ENCODE assay signal across 16 cellular contexts in the genomic region with DNA sequence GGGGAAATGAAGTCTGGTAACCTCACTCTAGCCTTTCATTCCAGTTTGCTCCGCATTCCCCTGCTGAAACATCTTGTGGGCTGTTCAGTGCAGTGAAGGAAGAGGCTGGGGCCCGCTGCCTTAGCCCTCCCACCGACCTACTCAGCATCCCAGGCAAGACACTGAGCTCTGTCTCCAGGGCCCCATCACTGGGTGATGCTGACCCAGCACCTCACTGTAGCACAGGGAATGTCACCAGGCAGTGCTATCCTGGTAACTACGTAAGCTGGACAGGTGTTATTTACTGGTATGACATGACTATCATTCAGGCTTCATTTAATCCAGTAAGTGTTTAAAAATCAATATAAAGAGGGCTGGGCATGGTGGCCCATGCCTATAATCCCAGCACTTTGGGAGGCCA.
DNase-seq lines count a peak whose midpoint lies in the region; ATAC-seq and TF ChIP-seq lines count a peak whose summit lies in the region.
"Had no signal": no experiment of that assay in that cellular context is flagged by ENCODE, and none has a peak within 500 bp of the region (broad histone marks: within the 10 kb centered on the region; RNA-seq: fewer than 3 reads in every experiment).

No MANE protein-coding gene starts in this region.

- H3K23ac ChIP-seq in trophoblast cell (ENCODE audit: low read length): no peak overlapping the region

- H3K9me3 ChIP-seq in trophoblast cell (ENCODE audit: insufficient read depth, low read depth, low read length) (no peaks in the 10 kb centered on the region), suprapubic skin (no peaks in the 10 kb centered on the region)

- peaks cover 41% of the 10 kb centered on the region for H3K4me1 Mint-ChIP-seq in stimulated activated naive CD8-positive, alpha-beta T cell treated with anti-CD3 and anti-CD28 coated beads, Interleukin-15, amount 100 ng/mL, for 72 hours
- H3K4me1 Mint-ChIP-seq: GM23338 had no signal

- H2BK5ac ChIP-seq in trophoblast cell (ENCODE audit: low read depth, low read length, poor library complexity): no peak overlapping the region

- no peak overlapping the region for H4K8ac ChIP-seq in trophoblast cell (ENCODE audit: low read depth, low read length)

- H2AFZ ChIP-seq in trophoblast cell (ENCODE audit: insufficient read depth, low read length, poor library complexity): no peak overlapping the region
- H2AFZ ChIP-seq: GM23338 had no signal

- H3K18ac ChIP-seq in trophoblast cell (ENCODE audit: low read length): peak overlapping the region; percentile 16

- H2BK12ac ChIP-seq in trophoblast cell (ENCODE audit: low read length): no peak overlapping the region

- H2AK5ac ChIP-seq in trophoblast cell (ENCODE audit: low read length): no peak overlapping the region

- no peak overlapping the region for H4K12ac ChIP-seq in trophoblast cell (ENCODE audit: low read depth, low read length)

- no peak overlapping the region for H4K91ac ChIP-seq in trophoblast cell (ENCODE audit: low read depth, low read length)

- H3K27me3 ChIP-seq in trophoblast cell (ENCODE audit: insufficient read depth, low read length): no peaks in the 10 kb centered on the region
- no peaks in the 10 kb centered on the region for H3K27me3 ChIP-seq in suprapubic skin
- H3K27me3 ChIP-seq: BLaER1 treated with 17β-estradiol and CSF1 and Interleukin-3, amounts not matched to agents 10 nM and 100 nM had no signal

- no peak overlapping the region for H3K4ac ChIP-seq in trophoblast cell (ENCODE audit: low read depth, low read length)

- no peaks in the 10 kb centered on the region for H3K79me2 ChIP-seq in trophoblast cell (ENCODE audit: control insufficient read depth, insufficient read depth, low read length, poor library complexity)

- no peak overlapping the region for H3K4me3 ChIP-seq in trophoblast cell (ENCODE audit: low read depth, low read length)
- no peak overlapping the region for H3K4me3 ChIP-seq in suprapubic skin
- H3K4me3 ChIP-seq: GM12878, GM23338 had no signal

- peak; percentile 58 for DNase-seq in NCI-H82 (lab: John Stamatoyannopoulos, UW)
- no peak for DNase-seq in NCI-H82 treated with DMSO at 0.1 percent for 48 hours (lab: John Stamatoyannopoulos, UW; ENCODE audit: unreplicated experiment)
- no peak for DNase-seq in stimulated activated naive CD8-positive, alpha-beta T cell treated with anti-CD3 and anti-CD28 coated beads, Interleukin-15, Interleukin-2, amounts not matched to agents 100 U/mL and 50 U/mL, for 24 hours
- DNase-seq in stimulated activated naive CD8-positive, alpha-beta T cell treated with anti-CD3 and anti-CD28 coated beads, Interleukin-15, amount 100 ng/mL, for 72 hours: no peak
- DNase-seq in trophoblast cell: no peak
- no peak for DNase-seq in suprapubic skin (ENCODE audit: low spot score in 2 of 2)
- DNase-seq: Calu3; CD4-positive, CD25-positive, alpha-beta regulatory T cell; DMS 273 treated with DMSO at 0.1 percent for 48 hours; DMS79; H9 had no signal

- ATAC-seq in stimulated activated naive CD8-positive, alpha-beta T cell treated with anti-CD3 and anti-CD28 coated beads, Interleukin-15, Interleukin-2, amounts not matched to agents 100 U/mL and 50 U/mL, for 24 hours: peak; percentile 23
- ATAC-seq in stimulated activated naive CD8-positive, alpha-beta T cell treated with anti-CD3 and anti-CD28 coated beads, Interleukin-15, amount 100 ng/mL, for 72 hours: no peak
- ATAC-seq in HG02938 (IDR thresholded peaks at IDR 0.05; ENCODE audit: unreplicated experiment): no peak
- ATAC-seq: GM12878, GM23338 had no signal

- TF ChIP-seq EP300 in suprapubic skin (IDR thresholded peaks at IDR 0.05): no peak

- no peak overlapping the region for H2BK120ac ChIP-seq in trophoblast cell (ENCODE audit: insufficient read depth, low read length, poor library complexity)

- no peak for TF ChIP-seq CTCF in suprapubic skin (IDR thresholded peaks at IDR 0.05)

- no peak overlapping the region for H3K27ac ChIP-seq in trophoblast cell (ENCODE audit: low read depth, low read length)
- H3K27ac ChIP-seq in suprapubic skin: no peak overlapping the region
- H3K27ac ChIP-seq: 22Rv1 had no signal

- peaks cover 2% of the 10 kb centered on the region for H3K79me1 ChIP-seq in trophoblast cell (ENCODE audit: low read length)

- H3K9ac ChIP-seq in trophoblast cell (ENCODE audit: low read length): no peak overlapping the region
- H3K9ac ChIP-seq: BLaER1 treated with 17β-estradiol and CSF1 and Interleukin-3, amounts not matched to agents 10 nM and 100 nM had no signal

- H3K4me1 ChIP-seq in trophoblast cell (ENCODE audit: control insufficient read depth in 1 of 2, insufficient read depth in 2 of 2, low read length in 2 of 2): peaks cover 13 to 18% of the 10 kb centered on the region in 2 experiments
- H3K4me1 ChIP-seq in suprapubic skin: peaks cover 5% of the 10 kb centered on the region

- no peak overlapping the region for H3K14ac ChIP-seq in trophoblast cell (ENCODE audit: low read length)

- peaks cover 0 to 7% of the 10 kb centered on the region in 2 donors for H3K9me3 Mint-ChIP-seq in stimulated activated naive CD8-positive, alpha-beta T cell treated with anti-CD3 and anti-CD28 coated beads, Interleukin-15, amount 100 ng/mL, for 72 hours
- H3K9me3 Mint-ChIP-seq: GM23338, H9 had no signal

- H3K4me2 ChIP-seq in trophoblast cell (ENCODE audit: low read length): no peak overlapping the region
- H3K4me2 ChIP-seq: GM23338 had no signal

- no peak for TF ChIP-seq POLR2A in suprapubic skin (IDR thresholded peaks at IDR 0.05)

- WGBS in trophoblast cell (ENCODE audit: extremely low coverage, insufficient coverage, insufficient read length): no CpG with 5 or more reads among the region's 4 CpGs
- WGBS in suprapubic skin: 94% methylated on average over 3 of the region's 4 CpGs

- no peaks in the 10 kb centered on the region for H3K27me3 Mint-ChIP-seq in stimulated activated naive CD8-positive, alpha-beta T cell treated with anti-CD3 and anti-CD28 coated beads, Interleukin-15, amount 100 ng/mL, for 72 hours
- H3K27me3 Mint-ChIP-seq: CD4-positive, CD25-positive, alpha-beta regulatory T cell had no signal

- peak overlapping the region in 1 of 2 donors; percentile 51 for H3K27ac Mint-ChIP-seq in stimulated activated naive CD8-positive, alpha-beta T cell treated with anti-CD3 and anti-CD28 coated beads, Interleukin-15, amount 100 ng/mL, for 72 hours
- H3K27ac Mint-ChIP-seq: GM23338 had no signal

- peaks cover 8 to 18% of the 10 kb centered on the region in 2 experiments for H3K36me3 ChIP-seq in trophoblast cell (ENCODE audit: control insufficient read depth in 1 of 2, insufficient read depth in 2 of 2, low read length in 2 of 2)
- peaks cover 30% of the 10 kb centered on the region for H3K36me3 ChIP-seq in suprapubic skin

- H3K4me3 Mint-ChIP-seq in stimulated activated naive CD8-positive, alpha-beta T cell treated with anti-CD3 and anti-CD28 coated beads, Interleukin-15, amount 100 ng/mL, for 72 hours: no peak overlapping the region
- H3K4me3 Mint-ChIP-seq: CD4-positive, CD25-positive, alpha-beta regulatory T cell; GM23338; H9 had no signal
